Comparison of ENCODE assay signal across 1 cellular context in genomic region chr3:30626443-30627181, GRCh38.
TF ChIP-seq lines count a peak whose summit lies in the region.

No MANE protein-coding gene starts in this region.

TF ChIP-seq in SK-N-SH treated with all-trans-retinoic acid at 6 μM for 48 hours, 23 proteins besides CTCF, POLR2A, EP300 and RAD21 (continued from another document):
- TF ChIP-seq, protein P1, sequence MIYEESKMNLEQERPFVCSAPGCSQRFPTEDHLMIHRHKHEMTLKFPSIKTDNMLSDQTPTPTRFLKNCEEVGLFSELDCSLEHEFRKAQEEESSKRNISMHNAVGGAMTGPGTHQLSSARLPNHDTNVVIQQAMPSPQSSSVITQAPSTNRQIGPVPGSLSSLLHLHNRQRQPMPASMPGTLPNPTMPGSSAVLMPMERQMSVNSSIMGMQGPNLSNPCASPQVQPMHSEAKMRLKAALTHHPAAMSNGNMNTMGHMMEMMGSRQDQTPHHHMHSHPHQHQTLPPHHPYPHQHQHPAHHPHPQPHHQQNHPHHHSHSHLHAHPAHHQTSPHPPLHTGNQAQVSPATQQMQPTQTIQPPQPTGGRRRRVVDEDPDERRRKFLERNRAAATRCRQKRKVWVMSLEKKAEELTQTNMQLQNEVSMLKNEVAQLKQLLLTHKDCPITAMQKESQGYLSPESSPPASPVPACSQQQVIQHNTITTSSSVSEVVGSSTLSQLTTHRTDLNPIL (CRISPR knock-in tag; IDR thresholded peaks at IDR 0.05; ENCODE audit: low read depth): peak; percentile 94
TF ChIP-seq in SK-N-SH treated with all-trans-retinoic acid at 6 μM for 48 hours: peak in this region for 11.
